10 cellular contexts compared by ENCODE assay signal in genomic region chr10:10798021-10798420, GRCh38.
DNase-seq lines count a peak whose midpoint lies in the region; TF ChIP-seq lines count a peak whose summit lies in the region.
"Had no signal": no experiment of that assay in that cellular context is flagged by ENCODE, and none has a peak within 500 bp of the region (broad histone marks: within the 10 kb centered on the region; RNA-seq: fewer than 3 reads in every experiment).

No MANE protein-coding gene starts in this region.

- no TSS peak for BruUV-seq in Calu3 (replicated peaks; lab: Mats Ljungman, UMichigan)

- no peak overlapping the region for H3K27ac Mint-ChIP-seq in Calu3 (ENCODE audit: unreplicated experiment)

- H3K27ac ChIP-seq in muscle layer of duodenum (ENCODE audit: low read length) = peak overlapping the region; percentile 92
- peak overlapping the region; percentile 45 to 65 (median 58) for H3K27ac ChIP-seq in thyroid gland

- 20 to 38% methylated on average over 3 of the region's 3 CpGs for WGBS in thyroid gland, 2 donors

- H3K4me3 Mint-ChIP-seq in Calu3 (ENCODE audit: low read depth, unreplicated experiment) = no peak overlapping the region

- POLR2A ChIA-PET in GM10248 (lab: Yijun Ruan, JAX) = no interaction called here

- H3K9me3 ChIP-seq in adipocyte (ENCODE audit: control insufficient read depth, low read length) (no peaks in the 10 kb centered on the region), muscle layer of duodenum (ENCODE audit: control insufficient read depth in 1 of 2, low read length in 2 of 2) (no peaks in the 10 kb centered on the region), thyroid gland (no peaks in the 10 kb centered on the region)

- CTCF ChIA-PET in Calu3 (lab: Charles Lee) (no interaction called here), GM10248 (lab: Yijun Ruan, JAX) (interaction anchor here (1.0 to 1.5 kb wide), 2 partner anchors 11 kb away, joined by 4 to 5 read pairs; no protein-coding TSS in a partner anchor)

- H3K9me3 Mint-ChIP-seq in Calu3 (ENCODE audit: low read depth, unreplicated experiment) = peaks cover 3% of the 10 kb centered on the region

- no peaks in the 10 kb centered on the region for H3K27me3 Mint-ChIP-seq in Calu3 (ENCODE audit: unreplicated experiment)

- TF ChIP-seq CTCF in fibroblast of pulmonary artery (IDR thresholded peaks at IDR 0.05; ENCODE audit: low read length, missing control alignments) (no peak), thyroid gland (IDR thresholded peaks at IDR 0.05) (no peak), Calu3 (IDR thresholded peaks at IDR 0.05; ENCODE audit: unreplicated experiment) (no peak), GM10248 (IDR thresholded peaks at IDR 0.05; ENCODE audit: control extremely low read depth, extremely low read depth, low read depth, missing control alignments) (no peak)

- H3K4me1 ChIP-seq in adipocyte (ENCODE audit: control insufficient read depth, insufficient read depth, low read length) (peaks cover 54% of the 10 kb centered on the region), muscle layer of duodenum (ENCODE audit: control insufficient read depth in 1 of 2, insufficient read depth in 2 of 2, low read length in 2 of 2) (peaks cover 0 to 10% of the 10 kb centered on the region in 2 donors), thyroid gland (peaks cover 15 to 18% of the 10 kb centered on the region in 2 donors)

- H3K36me3 ChIP-seq in adipocyte (ENCODE audit: control insufficient read depth, insufficient read depth, low read length, severe bottlenecking) (no peaks in the 10 kb centered on the region), muscle layer of duodenum (ENCODE audit: control insufficient read depth in 1 of 2, insufficient read depth in 2 of 2, low read length in 2 of 2) (no peaks in the 10 kb centered on the region), thyroid gland (no peaks in the 10 kb centered on the region)

- H3K36me3 Mint-ChIP-seq in Calu3 (ENCODE audit: insufficient read depth, unreplicated experiment) = peaks cover 5% of the 10 kb centered on the region

- no peak for TF ChIP-seq POLR2A in thyroid gland (IDR thresholded peaks at IDR 0.05)

- peak overlapping the region; percentile 92 for H3K9ac ChIP-seq in adipocyte (ENCODE audit: low read length)

- H3K4me1 Mint-ChIP-seq in Calu3 (ENCODE audit: low read depth, unreplicated experiment) = peaks cover 19% of the 10 kb centered on the region

- H3K27me3 ChIP-seq in adipocyte (replicated peaks; ENCODE audit: control insufficient read depth, insufficient read depth, low read length) = no peaks in the 10 kb centered on the region
- no peaks in the 10 kb centered on the region for H3K27me3 ChIP-seq in muscle layer of duodenum (ENCODE audit: low read depth, low read length)
- H3K27me3 ChIP-seq in thyroid gland = no peaks in the 10 kb centered on the region

- DNase-seq in adipocyte (ENCODE audit: low read depth) = no peak
- peak; percentile 44 for DNase-seq in fibroblast of pulmonary artery (ENCODE audit: low read depth)
- no peak for DNase-seq in thyroid gland
- DNase-seq in Calu3 = no peak
- DNase-seq in GF-D8 (lab: John Stamatoyannopoulos, UW) = no peak
- DNase-seq in NCI-H1105 (lab: John Stamatoyannopoulos, UW) = no peak
- no peak for DNase-seq in GM10248 (ENCODE audit: extremely low spot score)
- DNase-seq: activated CD8-positive, alpha-beta memory T cell treated with anti-CD3 and anti-CD28 coated beads, Interleukin-2, amount 50 U/mL, for 48 hours; NCI-H2107 had no signal

- H3K4me3 ChIP-seq in adipocyte (ENCODE audit: low read length) (peak overlapping the region; percentile 75), fibroblast of pulmonary artery (replicated peaks; ENCODE audit: low read depth, low read length) (no peak overlapping the region), muscle layer of duodenum (ENCODE audit: low read depth in 1 of 2, low read length in 2 of 2) (peak overlapping the region; percentile 7 to 54), thyroid gland (replicated peaks in 1 of 3) (no peak overlapping the region)

- intact Hi-C loops in thyroid gland (cut with DNase I) (no loop called here), Calu3 (cut with micrococcal nuclease; ENCODE audit: unreplicated experiment) (no loop called here)

Comparison
In these comparisons a context has a peak if more than half of its experiments do, and no peak if none do; other contexts are left out.
1. H3K4me3 ChIP-seq: peak in adipocyte (single experiment) and muscle layer of duodenum (2 of 2); none in fibroblast of pulmonary artery (single experiment) and thyroid gland (0 of 3).